In the genomic region with DNA sequence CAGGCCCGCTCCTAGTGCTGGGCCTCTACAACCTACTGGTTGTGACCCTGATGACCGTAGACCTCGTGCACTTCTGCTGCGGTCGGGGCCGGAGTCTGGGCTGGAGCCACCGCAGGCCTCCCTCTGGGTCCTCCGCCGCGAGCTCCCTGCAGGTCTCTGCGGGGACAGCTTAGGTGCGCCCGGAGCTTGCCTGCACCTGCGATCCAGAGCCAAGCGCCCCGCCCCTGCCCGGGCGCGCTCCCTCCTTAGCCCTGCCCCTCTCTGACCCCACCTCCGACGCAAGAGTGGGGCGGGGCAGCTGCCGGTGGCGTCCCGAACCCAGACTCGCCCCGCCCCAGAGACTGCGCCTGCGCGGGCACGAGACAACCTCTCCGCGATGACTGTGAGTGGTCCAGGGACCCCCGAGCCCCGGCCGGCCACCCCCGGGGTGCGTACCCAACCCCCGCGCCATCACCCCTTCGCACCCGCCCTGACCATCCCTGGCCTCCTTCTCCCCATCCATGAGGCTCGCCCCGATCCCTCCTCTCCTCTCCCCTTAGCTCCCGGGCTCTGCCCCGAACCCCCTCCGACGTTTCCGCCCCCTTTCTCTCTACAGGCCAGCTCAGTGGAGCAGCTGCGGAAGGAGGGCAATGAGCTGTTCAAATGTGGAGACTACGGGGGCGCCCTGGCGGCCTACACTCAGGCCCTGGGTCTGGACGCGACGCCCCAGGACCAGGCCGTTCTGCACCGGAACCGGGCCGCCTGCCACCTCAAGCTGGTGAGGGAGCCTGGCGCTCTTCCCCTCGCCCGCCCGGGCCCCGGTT, we compare ENCODE assay signal across 1 cellular context.
A peak's percentile ranks its signal among the peaks of the same experiment; 100 is the strongest.
TF ChIP-seq lines count a peak whose summit lies in the region.

A gene with protein sequence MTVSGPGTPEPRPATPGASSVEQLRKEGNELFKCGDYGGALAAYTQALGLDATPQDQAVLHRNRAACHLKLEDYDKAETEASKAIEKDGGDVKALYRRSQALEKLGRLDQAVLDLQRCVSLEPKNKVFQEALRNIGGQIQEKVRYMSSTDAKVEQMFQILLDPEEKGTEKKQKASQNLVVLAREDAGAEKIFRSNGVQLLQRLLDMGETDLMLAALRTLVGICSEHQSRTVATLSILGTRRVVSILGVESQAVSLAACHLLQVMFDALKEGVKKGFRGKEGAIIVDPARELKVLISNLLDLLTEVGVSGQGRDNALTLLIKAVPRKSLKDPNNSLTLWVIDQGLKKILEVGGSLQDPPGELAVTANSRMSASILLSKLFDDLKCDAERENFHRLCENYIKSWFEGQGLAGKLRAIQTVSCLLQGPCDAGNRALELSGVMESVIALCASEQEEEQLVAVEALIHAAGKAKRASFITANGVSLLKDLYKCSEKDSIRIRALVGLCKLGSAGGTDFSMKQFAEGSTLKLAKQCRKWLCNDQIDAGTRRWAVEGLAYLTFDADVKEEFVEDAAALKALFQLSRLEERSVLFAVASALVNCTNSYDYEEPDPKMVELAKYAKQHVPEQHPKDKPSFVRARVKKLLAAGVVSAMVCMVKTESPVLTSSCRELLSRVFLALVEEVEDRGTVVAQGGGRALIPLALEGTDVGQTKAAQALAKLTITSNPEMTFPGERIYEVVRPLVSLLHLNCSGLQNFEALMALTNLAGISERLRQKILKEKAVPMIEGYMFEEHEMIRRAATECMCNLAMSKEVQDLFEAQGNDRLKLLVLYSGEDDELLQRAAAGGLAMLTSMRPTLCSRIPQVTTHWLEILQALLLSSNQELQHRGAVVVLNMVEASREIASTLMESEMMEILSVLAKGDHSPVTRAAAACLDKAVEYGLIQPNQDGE (plus strand): TSS at position 337 of the 803 bp plus-strand sequence. CDS start 40 bp downstream, at position 377.

TF ChIP-seq in K562, 482 proteins besides CTCF, POLR2A, EP300 and RAD21 (continued from another document and continues in another):
- TF ChIP-seq, protein P1, sequence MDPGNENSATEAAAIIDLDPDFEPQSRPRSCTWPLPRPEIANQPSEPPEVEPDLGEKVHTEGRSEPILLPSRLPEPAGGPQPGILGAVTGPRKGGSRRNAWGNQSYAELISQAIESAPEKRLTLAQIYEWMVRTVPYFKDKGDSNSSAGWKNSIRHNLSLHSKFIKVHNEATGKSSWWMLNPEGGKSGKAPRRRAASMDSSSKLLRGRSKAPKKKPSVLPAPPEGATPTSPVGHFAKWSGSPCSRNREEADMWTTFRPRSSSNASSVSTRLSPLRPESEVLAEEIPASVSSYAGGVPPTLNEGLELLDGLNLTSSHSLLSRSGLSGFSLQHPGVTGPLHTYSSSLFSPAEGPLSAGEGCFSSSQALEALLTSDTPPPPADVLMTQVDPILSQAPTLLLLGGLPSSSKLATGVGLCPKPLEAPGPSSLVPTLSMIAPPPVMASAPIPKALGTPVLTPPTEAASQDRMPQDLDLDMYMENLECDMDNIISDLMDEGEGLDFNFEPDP (CRISPR knock-in tag; IDR thresholded peaks at IDR 0.05) = no peak
- TF ChIP-seq LARP7 (IDR thresholded peaks at IDR 0.05) (no peak), ZEB2 (IDR thresholded peaks at IDR 0.05) (no peak), NFIX (CRISPR knock-in tag; IDR thresholded peaks at IDR 0.05; ENCODE audit: low read depth) (no peak), EP400 (IDR thresholded peaks at IDR 0.05) (peak; percentile 49; the same call in 1 of the 2 replicates), HLTF (IDR thresholded peaks at IDR 0.05) (0 out of 2 replicates have a peak, but pooled peaks have one; percentile 37), DPF2 (IDR thresholded peaks at IDR 0.05) (no peak), BRD9 (IDR thresholded peaks at IDR 0.05; ENCODE audit: low read depth, partially characterized antibody) (no peak), CHD1 (IDR thresholded peaks at IDR 0.05; ENCODE audit: low read length) (no peak), GATA2 (CRISPR knock-in tag; IDR thresholded peaks at IDR 0.05) (no peak), ZNF586 (CRISPR knock-in tag; conservative IDR thresholded peaks at IDR 0.05) (no peak), PTRF (tag; IDR thresholded peaks at IDR 0.05) (no peak), ZNF232 (CRISPR knock-in tag; IDR thresholded peaks at IDR 0.05) (0 out of 2 replicates have a peak, but pooled peaks have one; percentile 40), GTF2E2 (tag; IDR thresholded peaks at IDR 0.05) (no peak), PTTG1 (tag; IDR thresholded peaks at IDR 0.05; ENCODE audit: low read depth) (no peak), ZNF324 (CRISPR knock-in tag; IDR thresholded peaks at IDR 0.05) (no peak), FOXA1 (IDR thresholded peaks at IDR 0.05; ENCODE audit: borderline replicate concordance) (no peak), HDAC3 (IDR thresholded peaks at IDR 0.05; ENCODE audit: borderline replicate concordance, partially characterized antibody) (no peak), ARNT (IDR thresholded peaks at IDR 0.05) (no peak), SMARCA4 (IDR thresholded peaks at IDR 0.05) (no peak), FOXP1 (CRISPR knock-in tag; IDR thresholded peaks at IDR 0.05) (no peak), BRD4 (IDR thresholded peaks at IDR 0.05) (no peak), SUPT5H (IDR thresholded peaks at IDR 0.05) (peak; percentile 42; the same call in 1 of the 2 replicates), GABPB2 (CRISPR knock-in tag; conservative IDR thresholded peaks at IDR 0.05) (no peak), CBX3 (IDR thresholded peaks at IDR 0.05; ENCODE audit: borderline replicate concordance in 1 of 2, low read length in 2 of 2) (no peak), CEBPG (CRISPR knock-in tag; IDR thresholded peaks at IDR 0.05) (no peak), CEBPG (tag; conservative IDR thresholded peaks at IDR 0.05 in 1 of 2, IDR thresholded peaks at IDR 0.05 in 1 of 2) (no peak), ZNF311 (CRISPR knock-in tag; IDR thresholded peaks at IDR 0.05) (no peak), ZNF224 (CRISPR knock-in tag; IDR thresholded peaks at IDR 0.05) (0 out of 2 replicates have a peak, but pooled peaks have one; percentile 42), HMGN3 (IDR thresholded peaks at IDR 0.05; ENCODE audit: borderline replicate concordance, extremely low read depth, insufficient read length, low read depth, low read length) (peak; percentile 61), ESRRA (IDR thresholded peaks at IDR 0.05; ENCODE audit: borderline replicate concordance, low read depth) (peak; percentile 64), MYNN (IDR thresholded peaks at IDR 0.05) (no peak), MYNN (CRISPR knock-in tag; IDR thresholded peaks at IDR 0.05) (no peak)
- TF ChIP-seq, protein P2, sequence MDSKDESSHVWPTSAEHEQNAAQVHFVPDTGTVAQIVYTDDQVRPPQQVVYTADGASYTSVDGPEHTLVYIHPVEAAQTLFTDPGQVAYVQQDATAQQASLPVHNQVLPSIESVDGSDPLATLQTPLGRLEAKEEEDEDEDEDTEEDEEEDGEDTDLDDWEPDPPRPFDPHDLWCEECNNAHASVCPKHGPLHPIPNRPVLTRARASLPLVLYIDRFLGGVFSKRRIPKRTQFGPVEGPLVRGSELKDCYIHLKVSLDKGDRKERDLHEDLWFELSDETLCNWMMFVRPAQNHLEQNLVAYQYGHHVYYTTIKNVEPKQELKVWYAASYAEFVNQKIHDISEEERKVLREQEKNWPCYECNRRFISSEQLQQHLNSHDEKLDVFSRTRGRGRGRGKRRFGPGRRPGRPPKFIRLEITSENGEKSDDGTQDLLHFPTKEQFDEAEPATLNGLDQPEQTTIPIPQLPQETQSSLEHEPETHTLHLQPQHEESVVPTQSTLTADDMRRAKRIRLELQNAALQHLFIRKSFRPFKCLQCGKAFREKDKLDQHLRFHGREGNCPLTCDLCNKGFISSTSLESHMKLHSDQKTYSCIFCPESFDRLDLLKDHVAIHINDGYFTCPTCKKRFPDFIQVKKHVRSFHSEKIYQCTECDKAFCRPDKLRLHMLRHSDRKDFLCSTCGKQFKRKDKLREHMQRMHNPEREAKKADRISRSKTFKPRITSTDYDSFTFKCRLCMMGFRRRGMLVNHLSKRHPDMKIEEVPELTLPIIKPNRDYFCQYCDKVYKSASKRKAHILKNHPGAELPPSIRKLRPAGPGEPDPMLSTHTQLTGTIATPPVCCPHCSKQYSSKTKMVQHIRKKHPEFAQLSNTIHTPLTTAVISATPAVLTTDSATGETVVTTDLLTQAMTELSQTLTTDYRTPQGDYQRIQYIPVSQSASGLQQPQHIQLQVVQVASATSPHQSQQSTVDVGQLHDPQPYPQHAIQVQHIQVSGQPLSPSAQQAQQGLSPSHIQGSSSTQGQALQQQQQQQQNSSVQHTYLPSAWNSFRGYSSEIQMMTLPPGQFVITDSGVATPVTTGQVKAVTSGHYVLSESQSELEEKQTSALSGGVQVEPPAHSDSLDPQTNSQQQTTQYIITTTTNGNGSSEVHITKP (IDR thresholded peaks at IDR 0.05; ENCODE audit: partially characterized antibody) = peak; percentile 35
- TF ChIP-seq, protein P3, sequence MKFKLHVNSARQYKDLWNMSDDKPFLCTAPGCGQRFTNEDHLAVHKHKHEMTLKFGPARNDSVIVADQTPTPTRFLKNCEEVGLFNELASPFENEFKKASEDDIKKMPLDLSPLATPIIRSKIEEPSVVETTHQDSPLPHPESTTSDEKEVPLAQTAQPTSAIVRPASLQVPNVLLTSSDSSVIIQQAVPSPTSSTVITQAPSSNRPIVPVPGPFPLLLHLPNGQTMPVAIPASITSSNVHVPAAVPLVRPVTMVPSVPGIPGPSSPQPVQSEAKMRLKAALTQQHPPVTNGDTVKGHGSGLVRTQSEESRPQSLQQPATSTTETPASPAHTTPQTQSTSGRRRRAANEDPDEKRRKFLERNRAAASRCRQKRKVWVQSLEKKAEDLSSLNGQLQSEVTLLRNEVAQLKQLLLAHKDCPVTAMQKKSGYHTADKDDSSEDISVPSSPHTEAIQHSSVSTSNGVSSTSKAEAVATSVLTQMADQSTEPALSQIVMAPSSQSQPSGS (CRISPR knock-in tag; IDR thresholded peaks at IDR 0.05) = no peak
- TF ChIP-seq, protein P4, sequence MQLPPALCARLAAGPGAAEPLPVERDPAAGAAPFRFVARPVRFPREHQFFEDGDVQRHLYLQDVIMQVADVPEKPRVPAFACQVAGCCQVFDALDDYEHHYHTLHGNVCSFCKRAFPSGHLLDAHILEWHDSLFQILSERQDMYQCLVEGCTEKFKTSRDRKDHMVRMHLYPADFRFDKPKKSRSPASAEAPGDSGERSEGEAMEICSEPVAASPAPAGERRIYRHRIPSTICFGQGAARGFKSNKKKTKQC (CRISPR knock-in tag; IDR thresholded peaks at IDR 0.05) = no peak
- TF ChIP-seq, protein P5, sequence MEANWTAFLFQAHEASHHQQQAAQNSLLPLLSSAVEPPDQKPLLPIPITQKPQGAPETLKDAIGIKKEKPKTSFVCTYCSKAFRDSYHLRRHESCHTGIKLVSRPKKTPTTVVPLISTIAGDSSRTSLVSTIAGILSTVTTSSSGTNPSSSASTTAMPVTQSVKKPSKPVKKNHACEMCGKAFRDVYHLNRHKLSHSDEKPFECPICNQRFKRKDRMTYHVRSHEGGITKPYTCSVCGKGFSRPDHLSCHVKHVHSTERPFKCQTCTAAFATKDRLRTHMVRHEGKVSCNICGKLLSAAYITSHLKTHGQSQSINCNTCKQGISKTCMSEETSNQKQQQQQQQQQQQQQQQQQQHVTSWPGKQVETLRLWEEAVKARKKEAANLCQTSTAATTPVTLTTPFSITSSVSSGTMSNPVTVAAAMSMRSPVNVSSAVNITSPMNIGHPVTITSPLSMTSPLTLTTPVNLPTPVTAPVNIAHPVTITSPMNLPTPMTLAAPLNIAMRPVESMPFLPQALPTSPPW (CRISPR knock-in tag; IDR thresholded peaks at IDR 0.05) = peak; percentile 71; the same call in 1 of the 2 replicates
- TF ChIP-seq, protein P6, sequence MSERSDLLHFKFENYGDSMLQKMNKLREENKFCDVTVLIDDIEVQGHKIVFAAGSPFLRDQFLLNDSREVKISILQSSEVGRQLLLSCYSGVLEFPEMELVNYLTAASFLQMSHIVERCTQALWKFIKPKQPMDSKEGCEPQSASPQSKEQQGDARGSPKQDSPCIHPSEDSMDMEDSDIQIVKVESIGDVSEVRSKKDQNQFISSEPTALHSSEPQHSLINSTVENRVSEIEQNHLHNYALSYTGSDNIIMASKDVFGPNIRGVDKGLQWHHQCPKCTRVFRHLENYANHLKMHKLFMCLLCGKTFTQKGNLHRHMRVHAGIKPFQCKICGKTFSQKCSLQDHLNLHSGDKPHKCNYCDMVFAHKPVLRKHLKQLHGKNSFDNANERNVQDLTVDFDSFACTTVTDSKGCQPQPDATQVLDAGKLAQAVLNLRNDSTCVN (CRISPR knock-in tag; IDR thresholded peaks at IDR 0.05) = 0 out of 2 replicates have a peak, but pooled peaks have one; percentile 25
- TF ChIP-seq, protein P7, sequence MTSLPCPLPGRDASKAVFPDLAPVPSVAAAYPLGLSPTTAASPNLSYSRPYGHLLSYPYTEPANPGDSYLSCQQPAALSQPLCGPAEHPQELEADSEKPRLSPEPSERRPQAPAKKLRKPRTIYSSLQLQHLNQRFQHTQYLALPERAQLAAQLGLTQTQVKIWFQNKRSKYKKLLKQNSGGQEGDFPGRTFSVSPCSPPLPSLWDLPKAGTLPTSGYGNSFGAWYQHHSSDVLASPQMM (CRISPR knock-in tag; IDR thresholded peaks at IDR 0.05) = no peak
- TF ChIP-seq, protein P8, sequence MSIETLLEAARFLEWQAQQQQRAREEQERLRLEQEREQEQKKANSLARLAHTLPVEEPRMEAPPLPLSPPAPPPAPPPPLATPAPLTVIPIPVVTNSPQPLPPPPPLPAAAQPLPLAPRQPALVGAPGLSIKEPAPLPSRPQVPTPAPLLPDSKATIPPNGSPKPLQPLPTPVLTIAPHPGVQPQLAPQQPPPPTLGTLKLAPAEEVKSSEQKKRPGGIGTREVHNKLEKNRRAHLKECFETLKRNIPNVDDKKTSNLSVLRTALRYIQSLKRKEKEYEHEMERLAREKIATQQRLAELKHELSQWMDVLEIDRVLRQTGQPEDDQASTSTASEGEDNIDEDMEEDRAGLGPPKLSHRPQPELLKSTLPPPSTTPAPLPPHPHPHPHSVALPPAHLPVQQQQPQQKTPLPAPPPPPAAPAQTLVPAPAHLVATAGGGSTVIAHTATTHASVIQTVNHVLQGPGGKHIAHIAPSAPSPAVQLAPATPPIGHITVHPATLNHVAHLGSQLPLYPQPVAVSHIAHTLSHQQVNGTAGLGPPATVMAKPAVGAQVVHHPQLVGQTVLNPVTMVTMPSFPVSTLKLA (conservative IDR thresholded peaks at IDR 0.05) = peak in 1 of 2 experiments; percentile 54; a peak in 1 of 4 replicates
- TF ChIP-seq, protein P9, sequence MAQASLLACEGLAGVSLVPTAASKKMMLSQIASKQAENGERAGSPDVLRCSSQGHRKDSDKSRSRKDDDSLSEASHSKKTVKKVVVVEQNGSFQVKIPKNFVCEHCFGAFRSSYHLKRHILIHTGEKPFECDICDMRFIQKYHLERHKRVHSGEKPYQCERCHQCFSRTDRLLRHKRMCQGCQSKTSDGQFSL (CRISPR knock-in tag; IDR thresholded peaks at IDR 0.05) = no peak
- TF ChIP-seq, protein P9 (tag; IDR thresholded peaks at IDR 0.05) = no peak
